ENCODE assay signal across 21 cellular contexts in the genomic region with DNA sequence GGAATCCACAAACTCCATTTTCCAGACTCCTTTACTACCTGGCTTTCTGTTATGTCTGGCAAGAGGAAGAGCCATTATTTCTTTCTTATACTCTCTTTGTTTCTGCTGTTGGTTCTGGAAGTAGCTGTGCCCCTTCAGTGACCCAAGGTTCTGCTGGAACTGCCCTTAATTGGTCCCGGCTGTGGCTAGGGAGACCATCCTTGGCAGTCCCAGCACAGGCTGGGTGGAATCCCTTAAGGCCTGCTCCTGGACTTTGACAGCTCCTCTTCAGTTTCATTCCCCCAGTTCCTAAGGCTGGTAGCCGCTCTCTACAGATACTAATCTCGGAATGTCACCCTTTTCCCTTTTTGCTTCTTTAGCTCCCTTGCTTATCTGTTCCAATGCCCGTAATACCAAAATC.
"Had no signal": no experiment of that assay in that cellular context is flagged by ENCODE, and none has a peak within 500 bp of the region (broad histone marks: within the 10 kb centered on the region; RNA-seq: fewer than 3 reads in every experiment).

No MANE protein-coding gene starts in this region.

- H3K4me3 ChIP-seq: left ventricle myocardium inferior, lung, psoas muscle, right lobe of liver, smooth muscle cell, testis, thyroid gland, transverse colon, upper lobe of right lung had no signal

- H3K27me3 ChIP-seq: right lobe of liver, testis, thyroid gland, transverse colon, upper lobe of right lung had no signal

- H3K27ac ChIP-seq: left ventricle myocardium inferior, neutrophil, parathyroid adenoma, psoas muscle, right lobe of liver, testis, thyroid gland, transverse colon, upper lobe of right lung had no signal

- H3K79me2 ChIP-seq: parathyroid adenoma had no signal

- H3K4me1 ChIP-seq: left ventricle myocardium inferior, parathyroid adenoma, psoas muscle, testis, thyroid gland, transverse colon, upper lobe of right lung had no signal

- DNase-seq: hypothalamus; immature natural killer cell; left ventricle myocardium inferior; naive thymus-derived CD8-positive, alpha-beta T cell; occipital lobe; psoas muscle; right lobe of liver; stimulated activated CD4-positive, alpha-beta T cell treated with anti-CD3 and anti-CD28 coated beads, Interleukin-1b, Interleukin-23, amount 100 ng/mL, for 48 hours; stimulated activated CD4-positive, alpha-beta T cell treated with anti-CD3 and anti-CD28 coated beads, Interleukin-2, amount 100 ng/mL, for 48 hours; stimulated activated CD4-positive, alpha-beta T cell treated with anti-CD3 and anti-CD28 coated beads, Interleukin-4, amount 100 ng/mL, for 4 hours; stimulated activated CD8-positive, alpha-beta memory T cell treated with anti-CD3 and anti-CD28 coated beads, Interleukin-4, amount 100 ng/mL, for 48 hours; stimulated activated naive CD4-positive, alpha-beta T cell treated with Interleukin-2 at 50 U/mL for 16 hours; stimulated activated naive CD8-positive, alpha-beta T cell treated with anti-CD3 and anti-CD28 coated beads, Interleukin-15, amount 100 ng/mL, for 72 hours; testis; thyroid gland; transverse colon; upper lobe of right lung had no signal

- H3K4me2 ChIP-seq: smooth muscle cell had no signal

- H3K9ac ChIP-seq: parathyroid adenoma had no signal

- H3K36me3 ChIP-seq: left ventricle myocardium inferior, neutrophil, right lobe of liver, thyroid gland, transverse colon, upper lobe of right lung had no signal

- H3K9me3 ChIP-seq: left ventricle myocardium inferior, neutrophil, psoas muscle, right lobe of liver, testis, thyroid gland, transverse colon, upper lobe of right lung had no signal

- H2AFZ ChIP-seq: parathyroid adenoma had no signal
